In the genomic region with DNA sequence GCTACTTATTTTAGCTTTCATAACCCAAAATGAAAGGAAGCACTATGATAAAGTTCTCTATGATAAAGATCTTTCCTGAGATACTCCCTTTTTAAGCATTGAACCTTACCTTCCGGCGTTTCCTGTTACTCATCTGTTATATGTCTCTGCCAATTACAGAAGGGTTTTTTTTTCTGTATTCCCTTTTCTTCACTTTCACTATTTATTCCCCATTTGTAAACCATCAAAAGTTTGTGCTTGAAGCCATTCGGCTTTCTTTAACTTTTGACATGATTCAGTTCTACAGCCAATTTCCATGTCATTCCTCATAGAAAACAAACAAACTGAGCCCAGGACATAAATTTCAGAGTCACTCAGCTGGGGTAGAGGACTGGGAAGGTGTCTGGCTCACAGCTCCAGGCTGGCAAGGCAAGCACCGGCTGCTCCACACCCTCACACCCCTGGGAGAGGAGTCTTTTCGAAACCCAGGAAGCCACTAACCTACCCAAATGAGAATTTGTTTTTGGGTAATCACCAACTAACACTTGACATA, we compare ENCODE assay signal across 1 cellular context.
TF ChIP-seq lines count a peak whose summit lies in the region.

No MANE protein-coding gene starts in this region.

TF ChIP-seq in K562, 482 proteins besides CTCF, POLR2A, EP300 and RAD21 (continued from another document and continues in another):
- TF ChIP-seq, protein P1, sequence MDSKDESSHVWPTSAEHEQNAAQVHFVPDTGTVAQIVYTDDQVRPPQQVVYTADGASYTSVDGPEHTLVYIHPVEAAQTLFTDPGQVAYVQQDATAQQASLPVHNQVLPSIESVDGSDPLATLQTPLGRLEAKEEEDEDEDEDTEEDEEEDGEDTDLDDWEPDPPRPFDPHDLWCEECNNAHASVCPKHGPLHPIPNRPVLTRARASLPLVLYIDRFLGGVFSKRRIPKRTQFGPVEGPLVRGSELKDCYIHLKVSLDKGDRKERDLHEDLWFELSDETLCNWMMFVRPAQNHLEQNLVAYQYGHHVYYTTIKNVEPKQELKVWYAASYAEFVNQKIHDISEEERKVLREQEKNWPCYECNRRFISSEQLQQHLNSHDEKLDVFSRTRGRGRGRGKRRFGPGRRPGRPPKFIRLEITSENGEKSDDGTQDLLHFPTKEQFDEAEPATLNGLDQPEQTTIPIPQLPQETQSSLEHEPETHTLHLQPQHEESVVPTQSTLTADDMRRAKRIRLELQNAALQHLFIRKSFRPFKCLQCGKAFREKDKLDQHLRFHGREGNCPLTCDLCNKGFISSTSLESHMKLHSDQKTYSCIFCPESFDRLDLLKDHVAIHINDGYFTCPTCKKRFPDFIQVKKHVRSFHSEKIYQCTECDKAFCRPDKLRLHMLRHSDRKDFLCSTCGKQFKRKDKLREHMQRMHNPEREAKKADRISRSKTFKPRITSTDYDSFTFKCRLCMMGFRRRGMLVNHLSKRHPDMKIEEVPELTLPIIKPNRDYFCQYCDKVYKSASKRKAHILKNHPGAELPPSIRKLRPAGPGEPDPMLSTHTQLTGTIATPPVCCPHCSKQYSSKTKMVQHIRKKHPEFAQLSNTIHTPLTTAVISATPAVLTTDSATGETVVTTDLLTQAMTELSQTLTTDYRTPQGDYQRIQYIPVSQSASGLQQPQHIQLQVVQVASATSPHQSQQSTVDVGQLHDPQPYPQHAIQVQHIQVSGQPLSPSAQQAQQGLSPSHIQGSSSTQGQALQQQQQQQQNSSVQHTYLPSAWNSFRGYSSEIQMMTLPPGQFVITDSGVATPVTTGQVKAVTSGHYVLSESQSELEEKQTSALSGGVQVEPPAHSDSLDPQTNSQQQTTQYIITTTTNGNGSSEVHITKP (IDR thresholded peaks at IDR 0.05; ENCODE audit: partially characterized antibody): peak; percentile 48
- TF ChIP-seq ZNF586 (CRISPR knock-in tag; conservative IDR thresholded peaks at IDR 0.05) (no peak), ZNF507 (tag; conservative IDR thresholded peaks at IDR 0.05) (no peak), ETV1 (tag; conservative IDR thresholded peaks at IDR 0.05; ENCODE audit: low read depth) (peak; percentile 89), MTA1 (IDR thresholded peaks at IDR 0.05; ENCODE audit: borderline replicate concordance) (no peak; the same call in 1 of the 2 replicates), MBD2 (IDR thresholded peaks at IDR 0.05; ENCODE audit: borderline replicate concordance, low read depth) (no peak), FOXM1 (IDR thresholded peaks at IDR 0.05; ENCODE audit: low read depth) (no peak), FOXM1 (CRISPR knock-in tag; IDR thresholded peaks at IDR 0.05; ENCODE audit: low read depth) (no peak), MAZ (CRISPR knock-in tag; conservative IDR thresholded peaks at IDR 0.05 in 1 of 2, IDR thresholded peaks at IDR 0.05 in 1 of 2) (0 out of 4 replicates have a peak, but pooled peaks of 1 of the 2 experiments have one; percentile 20), KAT8 (IDR thresholded peaks at IDR 0.05; ENCODE audit: low read depth) (no peak), KLF10 (CRISPR knock-in tag; IDR thresholded peaks at IDR 0.05) (no peak), ATF1 (CRISPR knock-in tag; IDR thresholded peaks at IDR 0.05) (no peak), ATF1 (tag; IDR thresholded peaks at IDR 0.05) (no peak), RBM39 (optimal IDR thresholded peaks at IDR 0.05; ENCODE audit: low read depth, low read length) (no peak), WHSC1 (IDR thresholded peaks at IDR 0.05; ENCODE audit: low read length) (no peak), PCBP1 (IDR thresholded peaks at IDR 0.05; ENCODE audit: low read depth, low read length, poor library complexity, severe bottlenecking) (no peak), TAF9B (IDR thresholded peaks at IDR 0.05; ENCODE audit: partially characterized antibody) (no peak), ZNF766 (CRISPR knock-in tag; conservative IDR thresholded peaks at IDR 0.05) (peak; percentile 32; the same call in 1 of the 2 replicates), CBFA2T3 (IDR thresholded peaks at IDR 0.05) (no peak), ZNF444 (CRISPR knock-in tag; IDR thresholded peaks at IDR 0.05) (no peak), TAF15 (IDR thresholded peaks at IDR 0.05; ENCODE audit: low read depth, low read length) (no peak), RBM15 (IDR thresholded peaks at IDR 0.05; ENCODE audit: insufficient read depth, low read length) (no peak), TCFL5 (CRISPR knock-in tag; conservative IDR thresholded peaks at IDR 0.05) (no peak), SRF (CRISPR knock-in tag; IDR thresholded peaks at IDR 0.05) (peak in 1 of 2 experiments; percentile 73; a peak in 1 of 4 replicates), DACH1 (IDR thresholded peaks at IDR 0.05; ENCODE audit: partially characterized antibody) (no peak), KLF16 (IDR thresholded peaks at IDR 0.05) (no peak), SMARCC2 (IDR thresholded peaks at IDR 0.05; ENCODE audit: low read depth) (peak; percentile 46; the same call in 1 of the 2 replicates), SRSF3 (IDR thresholded peaks at IDR 0.05; ENCODE audit: insufficient read depth, low read length) (no peak), PHF21A (IDR thresholded peaks at IDR 0.05; ENCODE audit: borderline replicate concordance, low read depth) (no peak), HNRNPL (IDR thresholded peaks at IDR 0.05; ENCODE audit: low read depth, low read length) (no peak), MTF1 (CRISPR knock-in tag; IDR thresholded peaks at IDR 0.05; ENCODE audit: borderline replicate concordance) (no peak), TEAD4 (IDR thresholded peaks at IDR 0.05; ENCODE audit: low read length) (peak; percentile 27; the same call in 1 of the 2 replicates), TEAD4 (CRISPR knock-in tag; IDR thresholded peaks at IDR 0.05; ENCODE audit: borderline replicate concordance) (no peak), PHTF2 (CRISPR knock-in tag; IDR thresholded peaks at IDR 0.05) (no peak), SAFB (IDR thresholded peaks at IDR 0.05; ENCODE audit: borderline replicate concordance, low read depth, low read length) (no peak), ZNF785 (CRISPR knock-in tag; IDR thresholded peaks at IDR 0.05) (no peak), ZNF274 (IDR thresholded peaks at IDR 0.05; ENCODE audit: borderline replicate concordance, low read depth, low read length) (no peak), SIRT6 (IDR thresholded peaks at IDR 0.05; ENCODE audit: low read depth, low read length) (no peak), MAFG (tag; conservative IDR thresholded peaks at IDR 0.05) (no peak)
- TF ChIP-seq, protein P2, sequence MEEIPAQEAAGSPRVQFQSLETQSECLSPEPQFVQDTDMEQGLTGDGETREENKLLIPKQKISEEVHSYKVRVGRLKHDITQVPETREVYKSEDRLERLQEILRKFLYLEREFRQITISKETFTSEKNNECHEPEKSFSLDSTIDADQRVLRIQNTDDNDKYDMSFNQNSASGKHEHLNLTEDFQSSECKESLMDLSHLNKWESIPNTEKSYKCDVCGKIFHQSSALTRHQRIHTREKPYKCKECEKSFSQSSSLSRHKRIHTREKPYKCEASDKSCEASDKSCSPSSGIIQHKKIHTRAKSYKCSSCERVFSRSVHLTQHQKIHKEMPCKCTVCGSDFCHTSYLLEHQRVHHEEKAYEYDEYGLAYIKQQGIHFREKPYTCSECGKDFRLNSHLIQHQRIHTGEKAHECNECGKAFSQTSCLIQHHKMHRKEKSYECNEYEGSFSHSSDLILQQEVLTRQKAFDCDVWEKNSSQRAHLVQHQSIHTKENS (CRISPR knock-in tag; IDR thresholded peaks at IDR 0.05): no peak
- TF ChIP-seq, protein P3, sequence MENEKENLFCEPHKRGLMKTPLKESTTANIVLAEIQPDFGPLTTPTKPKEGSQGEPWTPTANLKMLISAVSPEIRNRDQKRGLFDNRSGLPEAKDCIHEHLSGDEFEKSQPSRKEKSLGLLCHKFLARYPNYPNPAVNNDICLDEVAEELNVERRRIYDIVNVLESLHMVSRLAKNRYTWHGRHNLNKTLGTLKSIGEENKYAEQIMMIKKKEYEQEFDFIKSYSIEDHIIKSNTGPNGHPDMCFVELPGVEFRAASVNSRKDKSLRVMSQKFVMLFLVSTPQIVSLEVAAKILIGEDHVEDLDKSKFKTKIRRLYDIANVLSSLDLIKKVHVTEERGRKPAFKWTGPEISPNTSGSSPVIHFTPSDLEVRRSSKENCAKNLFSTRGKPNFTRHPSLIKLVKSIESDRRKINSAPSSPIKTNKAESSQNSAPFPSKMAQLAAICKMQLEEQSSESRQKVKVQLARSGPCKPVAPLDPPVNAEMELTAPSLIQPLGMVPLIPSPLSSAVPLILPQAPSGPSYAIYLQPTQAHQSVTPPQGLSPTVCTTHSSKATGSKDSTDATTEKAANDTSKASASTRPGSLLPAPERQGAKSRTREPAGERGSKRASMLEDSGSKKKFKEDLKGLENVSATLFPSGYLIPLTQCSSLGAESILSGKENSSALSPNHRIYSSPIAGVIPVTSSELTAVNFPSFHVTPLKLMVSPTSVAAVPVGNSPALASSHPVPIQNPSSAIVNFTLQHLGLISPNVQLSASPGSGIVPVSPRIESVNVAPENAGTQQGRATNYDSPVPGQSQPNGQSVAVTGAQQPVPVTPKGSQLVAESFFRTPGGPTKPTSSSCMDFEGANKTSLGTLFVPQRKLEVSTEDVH (IDR thresholded peaks at IDR 0.05; ENCODE audit: low read depth, partially characterized antibody): no peak
- TF ChIP-seq, protein P4, sequence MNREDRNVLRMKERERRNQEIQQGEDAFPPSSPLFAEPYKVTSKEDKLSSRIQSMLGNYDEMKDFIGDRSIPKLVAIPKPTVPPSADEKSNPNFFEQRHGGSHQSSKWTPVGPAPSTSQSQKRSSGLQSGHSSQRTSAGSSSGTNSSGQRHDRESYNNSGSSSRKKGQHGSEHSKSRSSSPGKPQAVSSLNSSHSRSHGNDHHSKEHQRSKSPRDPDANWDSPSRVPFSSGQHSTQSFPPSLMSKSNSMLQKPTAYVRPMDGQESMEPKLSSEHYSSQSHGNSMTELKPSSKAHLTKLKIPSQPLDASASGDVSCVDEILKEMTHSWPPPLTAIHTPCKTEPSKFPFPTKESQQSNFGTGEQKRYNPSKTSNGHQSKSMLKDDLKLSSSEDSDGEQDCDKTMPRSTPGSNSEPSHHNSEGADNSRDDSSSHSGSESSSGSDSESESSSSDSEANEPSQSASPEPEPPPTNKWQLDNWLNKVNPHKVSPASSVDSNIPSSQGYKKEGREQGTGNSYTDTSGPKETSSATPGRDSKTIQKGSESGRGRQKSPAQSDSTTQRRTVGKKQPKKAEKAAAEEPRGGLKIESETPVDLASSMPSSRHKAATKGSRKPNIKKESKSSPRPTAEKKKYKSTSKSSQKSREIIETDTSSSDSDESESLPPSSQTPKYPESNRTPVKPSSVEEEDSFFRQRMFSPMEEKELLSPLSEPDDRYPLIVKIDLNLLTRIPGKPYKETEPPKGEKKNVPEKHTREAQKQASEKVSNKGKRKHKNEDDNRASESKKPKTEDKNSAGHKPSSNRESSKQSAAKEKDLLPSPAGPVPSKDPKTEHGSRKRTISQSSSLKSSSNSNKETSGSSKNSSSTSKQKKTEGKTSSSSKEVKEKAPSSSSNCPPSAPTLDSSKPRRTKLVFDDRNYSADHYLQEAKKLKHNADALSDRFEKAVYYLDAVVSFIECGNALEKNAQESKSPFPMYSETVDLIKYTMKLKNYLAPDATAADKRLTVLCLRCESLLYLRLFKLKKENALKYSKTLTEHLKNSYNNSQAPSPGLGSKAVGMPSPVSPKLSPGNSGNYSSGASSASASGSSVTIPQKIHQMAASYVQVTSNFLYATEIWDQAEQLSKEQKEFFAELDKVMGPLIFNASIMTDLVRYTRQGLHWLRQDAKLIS (CRISPR knock-in tag; IDR thresholded peaks at IDR 0.05): no peak
- TF ChIP-seq, protein P5, sequence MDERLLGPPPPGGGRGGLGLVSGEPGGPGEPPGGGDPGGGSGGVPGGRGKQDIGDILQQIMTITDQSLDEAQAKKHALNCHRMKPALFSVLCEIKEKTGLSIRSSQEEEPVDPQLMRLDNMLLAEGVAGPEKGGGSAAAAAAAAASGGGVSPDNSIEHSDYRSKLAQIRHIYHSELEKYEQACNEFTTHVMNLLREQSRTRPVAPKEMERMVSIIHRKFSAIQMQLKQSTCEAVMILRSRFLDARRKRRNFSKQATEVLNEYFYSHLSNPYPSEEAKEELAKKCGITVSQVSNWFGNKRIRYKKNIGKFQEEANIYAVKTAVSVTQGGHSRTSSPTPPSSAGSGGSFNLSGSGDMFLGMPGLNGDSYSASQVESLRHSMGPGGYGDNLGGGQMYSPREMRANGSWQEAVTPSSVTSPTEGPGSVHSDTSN (CRISPR knock-in tag; IDR thresholded peaks at IDR 0.05; ENCODE audit: low read depth): no peak
- TF ChIP-seq, protein P5 (tag; conservative IDR thresholded peaks at IDR 0.05; ENCODE audit: low read depth): peak; percentile 34; the same call in 1 of the 2 replicates
- TF ChIP-seq, protein P6, sequence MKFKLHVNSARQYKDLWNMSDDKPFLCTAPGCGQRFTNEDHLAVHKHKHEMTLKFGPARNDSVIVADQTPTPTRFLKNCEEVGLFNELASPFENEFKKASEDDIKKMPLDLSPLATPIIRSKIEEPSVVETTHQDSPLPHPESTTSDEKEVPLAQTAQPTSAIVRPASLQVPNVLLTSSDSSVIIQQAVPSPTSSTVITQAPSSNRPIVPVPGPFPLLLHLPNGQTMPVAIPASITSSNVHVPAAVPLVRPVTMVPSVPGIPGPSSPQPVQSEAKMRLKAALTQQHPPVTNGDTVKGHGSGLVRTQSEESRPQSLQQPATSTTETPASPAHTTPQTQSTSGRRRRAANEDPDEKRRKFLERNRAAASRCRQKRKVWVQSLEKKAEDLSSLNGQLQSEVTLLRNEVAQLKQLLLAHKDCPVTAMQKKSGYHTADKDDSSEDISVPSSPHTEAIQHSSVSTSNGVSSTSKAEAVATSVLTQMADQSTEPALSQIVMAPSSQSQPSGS (CRISPR knock-in tag; IDR thresholded peaks at IDR 0.05): no peak
- TF ChIP-seq, protein P7, sequence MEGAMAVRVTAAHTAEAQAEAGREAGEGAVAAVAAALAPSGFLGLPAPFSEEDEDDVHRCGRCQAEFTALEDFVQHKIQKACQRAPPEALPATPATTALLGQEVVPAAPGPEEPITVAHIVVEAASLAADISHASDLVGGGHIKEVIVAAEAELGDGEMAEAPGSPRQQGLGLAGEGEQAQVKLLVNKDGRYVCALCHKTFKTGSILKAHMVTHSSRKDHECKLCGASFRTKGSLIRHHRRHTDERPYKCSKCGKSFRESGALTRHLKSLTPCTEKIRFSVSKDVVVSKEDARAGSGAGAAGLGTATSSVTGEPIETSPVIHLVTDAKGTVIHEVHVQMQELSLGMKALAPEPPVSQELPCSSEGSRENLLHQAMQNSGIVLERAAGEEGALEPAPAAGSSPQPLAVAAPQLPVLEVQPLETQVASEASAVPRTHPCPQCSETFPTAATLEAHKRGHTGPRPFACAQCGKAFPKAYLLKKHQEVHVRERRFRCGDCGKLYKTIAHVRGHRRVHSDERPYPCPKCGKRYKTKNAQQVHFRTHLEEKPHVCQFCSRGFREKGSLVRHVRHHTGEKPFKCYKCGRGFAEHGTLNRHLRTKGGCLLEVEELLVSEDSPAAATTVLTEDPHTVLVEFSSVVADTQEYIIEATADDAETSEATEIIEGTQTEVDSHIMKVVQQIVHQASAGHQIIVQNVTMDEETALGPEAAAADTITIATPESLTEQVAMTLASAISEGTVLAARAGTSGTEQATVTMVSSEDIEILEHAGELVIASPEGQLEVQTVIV (CRISPR knock-in tag; IDR thresholded peaks at IDR 0.05; ENCODE audit: borderline replicate concordance): no peak
